ENCODE assay signal across 20 cellular contexts in genomic region chr10:89091501-89091900, GRCh38.
DNase-seq lines count a peak whose midpoint lies in the region; ATAC-seq and TF ChIP-seq lines count a peak whose summit lies in the region.
"Had no signal": no experiment of that assay in that cellular context is flagged by ENCODE, and none has a peak within 500 bp of the region (broad histone marks: within the 10 kb centered on the region; RNA-seq: fewer than 3 reads in every experiment).

No MANE protein-coding gene starts in this region.

- H3K9me3 Mint-ChIP-seq in activated naive CD8-positive, alpha-beta T cell treated with anti-CD3 and anti-CD28 coated beads for 36 hours: no peaks in the 10 kb centered on the region
- H3K9me3 Mint-ChIP-seq in activated naive CD8-positive, alpha-beta T cell treated with anti-CD3 and anti-CD28 coated beads, Interleukin-2, amount 50 U/mL, for 24 hours: no peaks in the 10 kb centered on the region
- no peaks in the 10 kb centered on the region for H3K9me3 Mint-ChIP-seq in activated naive CD8-positive, alpha-beta T cell treated with anti-CD3 and anti-CD28 coated beads, Interleukin-2, amount 10 ng/mL, durations not matched to agents 7 days and 5 days

- no peak for TF ChIP-seq POLR2A in testis (IDR thresholded peaks at IDR 0.05)

- peaks cover 3% of the 10 kb centered on the region for H3K4me1 ChIP-seq in testis
- H3K4me1 ChIP-seq: breast epithelium had no signal

- TF ChIP-seq CTCF in fibroblast of the aortic adventitia (IDR thresholded peaks at IDR 0.05; ENCODE audit: insufficient read depth, low read length): no peak
- TF ChIP-seq CTCF in WERI-Rb-1 (IDR thresholded peaks at IDR 0.05; ENCODE audit: low read depth, low read length): no peak
- TF ChIP-seq CTCF in testis (IDR thresholded peaks at IDR 0.05): no peak

- peak overlapping the region; percentile 29 for H3K4me3 Mint-ChIP-seq in activated naive CD8-positive, alpha-beta T cell treated with anti-CD3 and anti-CD28 coated beads for 36 hours
- no peak overlapping the region for H3K4me3 Mint-ChIP-seq in activated naive CD8-positive, alpha-beta T cell treated with anti-CD3 and anti-CD28 coated beads, Interleukin-2, amount 50 U/mL, for 24 hours
- peak overlapping the region; percentile 37 for H3K4me3 Mint-ChIP-seq in activated naive CD8-positive, alpha-beta T cell treated with anti-CD3 and anti-CD28 coated beads, Interleukin-2, amount 10 ng/mL, durations not matched to agents 7 days and 5 days
- H3K4me3 Mint-ChIP-seq: activated naive CD8-positive, alpha-beta T cell had no signal

- H3K4me3 ChIP-seq in fibroblast of the aortic adventitia (ENCODE audit: low read depth, low read length) (no peak overlapping the region), WERI-Rb-1 (ENCODE audit: low read depth, low read length) (no peak overlapping the region), testis (no peak overlapping the region)
- H3K4me3 ChIP-seq: breast epithelium, gastroesophageal sphincter, upper lobe of left lung had no signal

- no peak overlapping the region for H3K27ac ChIP-seq in WERI-Rb-1
- peak overlapping the region in 1 of 2 donors; percentile 68 for H3K27ac ChIP-seq in testis
- H3K27ac ChIP-seq: RWPE1 had no signal

- no peaks in the 10 kb centered on the region for H3K36me3 Mint-ChIP-seq in activated naive CD8-positive, alpha-beta T cell treated with anti-CD3 and anti-CD28 coated beads for 36 hours
- peaks cover 1% of the 10 kb centered on the region for H3K36me3 Mint-ChIP-seq in activated naive CD8-positive, alpha-beta T cell treated with anti-CD3 and anti-CD28 coated beads, Interleukin-2, amount 50 U/mL, for 24 hours (ENCODE audit: low read depth)
- H3K36me3 Mint-ChIP-seq in activated naive CD8-positive, alpha-beta T cell treated with anti-CD3 and anti-CD28 coated beads, Interleukin-2, amount 10 ng/mL, durations not matched to agents 7 days and 5 days: peaks cover 2% of the 10 kb centered on the region
- H3K36me3 Mint-ChIP-seq: activated naive CD8-positive, alpha-beta T cell had no signal

- H3K27ac Mint-ChIP-seq in activated naive CD8-positive, alpha-beta T cell treated with anti-CD3 and anti-CD28 coated beads for 36 hours: peak overlapping the region; percentile 68
- no peak overlapping the region for H3K27ac Mint-ChIP-seq in activated naive CD8-positive, alpha-beta T cell treated with anti-CD3 and anti-CD28 coated beads, Interleukin-2, amount 50 U/mL, for 24 hours
- H3K27ac Mint-ChIP-seq in activated naive CD8-positive, alpha-beta T cell treated with anti-CD3 and anti-CD28 coated beads, Interleukin-2, amount 10 ng/mL, durations not matched to agents 7 days and 5 days: peak overlapping the region; percentile 56
- H3K27ac Mint-ChIP-seq: activated naive CD8-positive, alpha-beta T cell had no signal

- 55 to 65% methylated on average over 3 of the region's 3 CpGs for WGBS in testis, 2 donors

- H3K36me3 ChIP-seq in WERI-Rb-1 (no peaks in the 10 kb centered on the region), testis (ENCODE audit: low read depth, missing control alignments) (no peaks in the 10 kb centered on the region)
- H3K36me3 ChIP-seq: breast epithelium, gastroesophageal sphincter, upper lobe of left lung had no signal

- POLR2A ChIA-PET in activated naive CD8-positive, alpha-beta T cell treated with anti-CD3 and anti-CD28 coated beads, Interleukin-2, amount 10 ng/mL, durations not matched to agents 7 days and 5 days (lab: Charles Lee): no interaction called here

- H3K27me3 ChIP-seq in WERI-Rb-1 (ENCODE audit: insufficient read depth, low read depth, severe bottlenecking) (no peaks in the 10 kb centered on the region), testis (no peaks in the 10 kb centered on the region)
- H3K27me3 ChIP-seq: breast epithelium, gastroesophageal sphincter, upper lobe of left lung had no signal

- peaks cover 37% of the 10 kb centered on the region for H3K4me1 Mint-ChIP-seq in activated naive CD8-positive, alpha-beta T cell treated with anti-CD3 and anti-CD28 coated beads for 36 hours
- H3K4me1 Mint-ChIP-seq in activated naive CD8-positive, alpha-beta T cell treated with anti-CD3 and anti-CD28 coated beads, Interleukin-2, amount 50 U/mL, for 24 hours: peaks cover 28% of the 10 kb centered on the region
- peaks cover 22% of the 10 kb centered on the region for H3K4me1 Mint-ChIP-seq in activated naive CD8-positive, alpha-beta T cell treated with anti-CD3 and anti-CD28 coated beads, Interleukin-2, amount 10 ng/mL, durations not matched to agents 7 days and 5 days

- H3K27me3 Mint-ChIP-seq in activated naive CD8-positive, alpha-beta T cell treated with anti-CD3 and anti-CD28 coated beads for 36 hours: peaks cover 4% of the 10 kb centered on the region
- no peaks in the 10 kb centered on the region for H3K27me3 Mint-ChIP-seq in activated naive CD8-positive, alpha-beta T cell treated with anti-CD3 and anti-CD28 coated beads, Interleukin-2, amount 50 U/mL, for 24 hours
- no peaks in the 10 kb centered on the region for H3K27me3 Mint-ChIP-seq in activated naive CD8-positive, alpha-beta T cell treated with anti-CD3 and anti-CD28 coated beads, Interleukin-2, amount 10 ng/mL, durations not matched to agents 7 days and 5 days
- H3K27me3 Mint-ChIP-seq: activated naive CD8-positive, alpha-beta T cell had no signal

- ATAC-seq in activated naive CD8-positive, alpha-beta T cell treated with anti-CD3 and anti-CD28 coated beads, Interleukin-2, amount 50 U/mL, for 24 hours: no peak
- no peak for ATAC-seq in activated naive CD8-positive, alpha-beta T cell treated with anti-CD3 and anti-CD28 coated beads, Interleukin-2, amount 10 ng/mL, durations not matched to agents 7 days and 5 days (ENCODE audit: low read depth)
- ATAC-seq: gastroesophageal sphincter had no signal

- DNase-seq in activated naive CD8-positive, alpha-beta T cell treated with anti-CD3 and anti-CD28 coated beads for 36 hours: no peak
- DNase-seq in activated naive CD8-positive, alpha-beta T cell treated with anti-CD3 and anti-CD28 coated beads, Interleukin-2, amount 50 U/mL, for 24 hours: no peak
- DNase-seq in activated naive CD8-positive, alpha-beta T cell treated with anti-CD3 and anti-CD28 coated beads, Interleukin-2, amount 10 ng/mL, durations not matched to agents 7 days and 5 days: no peak
- DNase-seq in fibroblast of the aortic adventitia (ENCODE audit: low read depth): peak; percentile 32
- no peak for DNase-seq in NCI-H2196 treated with DMSO at 0.1 percent for 48 hours (lab: John Stamatoyannopoulos, UW; ENCODE audit: unreplicated experiment)
- no peak for DNase-seq in T1000 (lab: John Stamatoyannopoulos, UW)
- no peak for DNase-seq in WERI-Rb-1
- DNase-seq in testis: no peak
- DNase-seq: activated CD4-positive, alpha-beta T cell treated with anti-CD3 and anti-CD28 coated beads for 48 hours; dermis blood vessel endothelial cell; mammary epithelial cell; NCI-H1105; NCI-H2081; NK-92 treated with Interleukin-12 subunit alpha and Interleukin-12 subunit beta, amount 100 ng/mL, for 24 hours; occipital lobe; upper lobe of left lung had no signal

- no peaks in the 10 kb centered on the region for H3K9me3 ChIP-seq in WERI-Rb-1 (ENCODE audit: severe bottlenecking)
- no peaks in the 10 kb centered on the region for H3K9me3 ChIP-seq in testis
- H3K9me3 ChIP-seq: breast epithelium, gastroesophageal sphincter, upper lobe of left lung had no signal

- intact Hi-C loops in testis (cut with DNase I; ENCODE audit: low total_unique reads): no loop called here
